1 cellular context compared by ENCODE assay signal in genomic region chr6:166331503-166332133, GRCh38.
TF ChIP-seq lines count a peak whose summit lies in the region.

No MANE protein-coding gene starts in this region.

TF ChIP-seq in IMR-90, 13 proteins besides CTCF, POLR2A, EP300 and RAD21 (continued from another document):
- TF ChIP-seq USF2 (IDR thresholded peaks at IDR 0.05; ENCODE audit: low read depth, low read length) (no peak), SMC3 (IDR thresholded peaks at IDR 0.05; ENCODE audit: low read depth, low read length) (no peak), FOS (IDR thresholded peaks at IDR 0.05; ENCODE audit: low read depth, low read length) (no peak)
